28 cellular contexts compared by ENCODE assay signal in the genomic region with DNA sequence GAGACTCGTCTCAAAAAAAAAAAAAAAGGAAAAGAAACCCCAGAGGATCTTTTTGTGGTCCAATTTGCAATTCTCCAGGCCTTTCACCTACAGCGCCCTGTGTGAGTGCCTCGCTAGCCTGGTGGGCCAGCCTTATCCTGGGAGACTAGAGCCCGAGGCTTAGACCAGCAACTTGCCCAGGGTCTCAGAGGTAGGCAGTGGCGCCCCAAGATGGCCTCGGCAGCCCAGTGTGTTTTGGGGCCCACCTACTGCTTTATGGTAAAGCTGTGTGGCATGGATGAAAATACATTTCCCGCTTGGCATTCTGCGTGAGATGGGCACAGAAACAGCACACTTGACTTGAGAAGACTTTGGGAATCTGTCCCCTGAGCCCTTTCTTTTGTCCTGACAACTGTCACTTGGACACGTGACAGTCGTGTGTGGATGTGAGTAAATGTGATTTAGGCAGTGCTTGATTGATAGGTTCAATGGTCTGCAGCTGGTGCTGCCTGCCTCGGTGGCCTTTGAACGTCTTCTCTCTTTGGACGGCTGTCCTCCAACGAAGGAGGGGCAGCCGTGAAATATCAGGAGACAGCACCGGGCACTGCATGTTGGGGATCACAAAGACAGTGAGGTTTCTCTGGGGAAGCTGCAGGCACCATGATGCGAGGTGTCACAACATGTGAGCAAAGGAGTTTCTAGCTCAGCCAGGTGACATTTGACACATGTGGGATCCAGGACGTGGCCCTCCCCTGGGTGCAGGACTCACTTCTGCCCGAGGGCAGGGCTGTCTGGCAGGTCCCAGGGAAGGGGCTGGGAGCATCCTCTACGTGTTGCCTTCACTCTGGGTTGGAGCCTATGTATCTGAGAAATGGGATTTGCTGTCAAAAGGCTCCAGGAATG.
"Had no signal": no experiment of that assay in that cellular context is flagged by ENCODE, and none has a peak within 500 bp of the region (broad histone marks: within the 10 kb centered on the region; RNA-seq: fewer than 3 reads in every experiment).

No MANE protein-coding gene starts in this region.

- ATAC-seq: activated CD8-positive, alpha-beta T cell treated with anti-CD3 and anti-CD28 coated beads for 36 hours; body of pancreas; left cardiac atrium; natural killer cell had no signal

- H3K4me3 ChIP-seq: adrenal gland, body of pancreas, colonic mucosa, dorsolateral prefrontal cortex, gastroesophageal sphincter, hepatocyte, sigmoid colon, smooth muscle cell, suprapubic skin, tibial artery had no signal

- H3K27ac ChIP-seq: adrenal gland, body of pancreas, colonic mucosa, dorsolateral prefrontal cortex, gastroesophageal sphincter, hepatocyte, sigmoid colon, suprapubic skin, tibial artery had no signal

- H3K4me1 Mint-ChIP-seq: natural killer cell had no signal

- H3K36me3 Mint-ChIP-seq: activated naive CD8-positive, alpha-beta T cell treated with anti-CD3 and anti-CD28 coated beads for 36 hours; natural killer cell had no signal

- H3K27me3 Mint-ChIP-seq: activated naive CD8-positive, alpha-beta T cell treated with anti-CD3 and anti-CD28 coated beads for 36 hours had no signal

- H3K27me3 ChIP-seq: adrenal gland, body of pancreas, colonic mucosa, gastroesophageal sphincter, hepatocyte, sigmoid colon had no signal

- H3K4me1 ChIP-seq: adrenal gland, body of pancreas, colonic mucosa, gastroesophageal sphincter, suprapubic skin, tibial artery had no signal

- H3K9me3 ChIP-seq: adrenal gland, body of pancreas, colonic mucosa, gastroesophageal sphincter, sigmoid colon, SK-N-SH, suprapubic skin, tibial artery had no signal

- H3K4me3 Mint-ChIP-seq: activated CD8-positive, alpha-beta T cell treated with anti-CD3 and anti-CD28 coated beads for 36 hours; activated naive CD4-positive, alpha-beta T cell treated with anti-CD3 and anti-CD28 coated beads for 36 hours; activated naive CD8-positive, alpha-beta T cell treated with anti-CD3 and anti-CD28 coated beads for 36 hours; activated T-helper 1 cell treated with anti-CD3 and anti-CD28 coated beads, Interleukin-12 subunit alpha, Interleukin-12 subunit beta, Interleukin-2, Interleukin-4 antibody, amounts not matched to agents 30 ng/mL and 10 ng/mL and 1 ng/mL, durations not matched to agents 14 hours and 24 hours and 36 hours; natural killer cell had no signal

- H3K27ac Mint-ChIP-seq: activated CD8-positive, alpha-beta T cell treated with anti-CD3 and anti-CD28 coated beads for 36 hours; activated naive CD4-positive, alpha-beta T cell treated with anti-CD3 and anti-CD28 coated beads for 36 hours; activated naive CD8-positive, alpha-beta T cell treated with anti-CD3 and anti-CD28 coated beads for 36 hours; activated T-helper 1 cell treated with anti-CD3 and anti-CD28 coated beads, Interleukin-12 subunit alpha, Interleukin-12 subunit beta, Interleukin-2, Interleukin-4 antibody, amounts not matched to agents 30 ng/mL and 10 ng/mL and 1 ng/mL, durations not matched to agents 14 hours and 24 hours and 36 hours; natural killer cell had no signal

- DNase-seq: activated CD4-positive, alpha-beta T cell treated with anti-CD3 and anti-CD28 coated beads, Interleukin-2, amount 50 U/mL, for 1 hour; activated CD4-positive, CD25-positive, alpha-beta regulatory T cell treated with anti-CD3 and anti-CD28 coated beads, Interleukin-2, amount 50 U/mL, for 72 hours; activated CD8-positive, alpha-beta T cell treated with anti-CD3 and anti-CD28 coated beads for 36 hours; activated effector memory CD4-positive, alpha-beta T cell treated with anti-CD3 and anti-CD28 coated beads, Interleukin-2, amount 50 U/mL, for 16 hours; activated naive CD4-positive, alpha-beta T cell treated with anti-CD3 and anti-CD28 coated beads for 36 hours; activated naive CD8-positive, alpha-beta T cell treated with anti-CD3 and anti-CD28 coated beads for 36 hours; activated T-cell treated with anti-CD3 and anti-CD28 coated beads for 4 hours; adrenal gland; aorta; body of pancreas; cerebellar nuclear complex; colonic mucosa; dorsolateral prefrontal cortex; effector memory CD4-positive, alpha-beta T cell; left cardiac atrium; natural killer cell; sigmoid colon; SK-N-SH; stimulated activated CD4-positive, alpha-beta T cell treated with anti-CD3 and anti-CD28 coated beads, Interleukin-15, amount 100 ng/mL, for 24 hours; stimulated activated CD4-positive, alpha-beta T cell treated with anti-CD3 and anti-CD28 coated beads, Interleukin-2, amount 100 ng/mL, for 24 hours; stimulated activated naive CD4-positive, alpha-beta T cell; T-helper 2 cell had no signal

- H3K9me3 Mint-ChIP-seq: activated CD8-positive, alpha-beta T cell treated with anti-CD3 and anti-CD28 coated beads for 36 hours; activated naive CD4-positive, alpha-beta T cell treated with anti-CD3 and anti-CD28 coated beads for 36 hours; activated naive CD8-positive, alpha-beta T cell treated with anti-CD3 and anti-CD28 coated beads for 36 hours; activated T-helper 1 cell treated with anti-CD3 and anti-CD28 coated beads, Interleukin-12 subunit alpha, Interleukin-12 subunit beta, Interleukin-2, Interleukin-4 antibody, amounts not matched to agents 30 ng/mL and 10 ng/mL and 1 ng/mL, durations not matched to agents 14 hours and 24 hours and 36 hours; natural killer cell had no signal

- H3K36me3 ChIP-seq: adrenal gland, colonic mucosa, gastroesophageal sphincter, sigmoid colon, suprapubic skin, tibial artery had no signal
